9 cellular contexts compared by ENCODE assay signal in genomic region chr21:26572668-26573381, GRCh38. TPM values are rescaled to one million over a fixed set of nuclear protein-coding genes. Genes with fewer than 3 reads are reported as not detected.
DNase-seq lines count a peak whose midpoint lies in the region; ATAC-seq and TF ChIP-seq lines count a peak whose summit lies in the region.
"Had no signal": no experiment of that assay in that cellular context is flagged by ENCODE, and none has a peak within 500 bp of the region (broad histone marks: within the 10 kb centered on the region; RNA-seq: fewer than 3 reads in every experiment).

TSS of gene CYYR1 (minus strand) at chr21:26573286. CDS start at chr21:26572940, 346 bp downstream.

- H3K9me2 ChIP-seq in GM23338 (ENCODE audit: insufficient read depth) = 0 out of 2 replicates have a peak, but pooled peaks cover 9% of the 10 kb centered on the region

- H3K36me3 ChIP-seq in GM23338 (ENCODE audit: insufficient read depth) (peaks cover 6% of the 10 kb centered on the region; the same call in 1 of the 2 replicates), iPS-15b (ENCODE audit: control insufficient read depth, insufficient read depth, low read length) (no peaks in the 10 kb centered on the region)
- no peaks in the 10 kb centered on the region for H3K36me3 ChIP-seq in CD8-positive, alpha-beta T cell (ENCODE audit: insufficient read depth, low read length)

- in situ Hi-C loops in astrocyte of the spinal cord (cut with HindIII; ENCODE audit: low sequenced_read_pairs) = no loop called here

- peak within 1 kb of the TSS; percentile 91 for H3K9ac ChIP-seq in iPS-15b (ENCODE audit: low read depth, low read length)

- peak within 1 kb of the TSS; percentile 96 for H3K4me3 Mint-ChIP-seq in GM23338
- no peak within 1 kb of the TSS for H3K4me3 Mint-ChIP-seq in CD8-positive, alpha-beta T cell

- peaks cover 10% of the 10 kb centered on the region; the same call in 2 of the 3 replicates for H3K9me3 Mint-ChIP-seq in GM23338
- H3K9me3 Mint-ChIP-seq in CD8-positive, alpha-beta T cell = peaks cover 7% of the 10 kb centered on the region

- H3K27me3 Mint-ChIP-seq in GM23338 (ENCODE audit: insufficient read depth, low read depth, poor library complexity) = peaks cover 2% of the 10 kb centered on the region
- H3K27me3 Mint-ChIP-seq in CD8-positive, alpha-beta T cell (ENCODE audit: low read depth) = peaks cover 28% of the 10 kb centered on the region

- H3K27me3 ChIP-seq in GM23338 (ENCODE audit: insufficient read depth) (no peaks in the 10 kb centered on the region), iPS-15b (ENCODE audit: control insufficient read depth, insufficient read depth, low read length) (no peaks in the 10 kb centered on the region)
- no peaks in the 10 kb centered on the region for H3K27me3 ChIP-seq in CD8-positive, alpha-beta T cell (ENCODE audit: insufficient read depth, low read length)

- peak within 1 kb of the TSS; percentile 60; the same call in 1 of the 2 replicates for H3K27ac ChIP-seq in GM23338 (ENCODE audit: low read depth)
- H3K27ac ChIP-seq in CD8-positive, alpha-beta T cell (ENCODE audit: low read depth, low read length) = no peak within 1 kb of the TSS

- ATAC-seq in GM23338 = peak; percentile 92
- no peak for ATAC-seq in GM21528 (IDR thresholded peaks at IDR 0.05; ENCODE audit: low FRiP score, unreplicated experiment)
- ATAC-seq in CD8-positive, alpha-beta T cell = no peak
- ATAC-seq: GM12878 had no signal

- peak within 1 kb of the TSS; percentile 92 for H2AFZ ChIP-seq in GM23338

- peak within 1 kb of the TSS; percentile 91 for H3K4me2 ChIP-seq in GM23338

- peak within 1 kb of the TSS; percentile 98 for H3K27ac Mint-ChIP-seq in GM23338
- no peak within 1 kb of the TSS for H3K27ac Mint-ChIP-seq in CD8-positive, alpha-beta T cell

- POLR2A ChIA-PET in CD8-positive, alpha-beta T cell (lab: Charles Lee) = no interaction called here

- intact Hi-C loops in CD8-positive, alpha-beta T cell (cut with DNase I, micrococcal nuclease) = no loop called here

- peak within 1 kb of the TSS; percentile 88 for H3K4me3 ChIP-seq in GM23338
- peak within 1 kb of the TSS; percentile 57 for H3K4me3 ChIP-seq in astrocyte of the spinal cord (ENCODE audit: low read depth, low read length)
- H3K4me3 ChIP-seq in iPS-15b (ENCODE audit: low read depth, low read length) = peak within 1 kb of the TSS; percentile 83
- no peak within 1 kb of the TSS for H3K4me3 ChIP-seq in CD8-positive, alpha-beta T cell (ENCODE audit: low read depth, low read length)
- H3K4me3 ChIP-seq: GM12878 had no signal

- H3K9me3 ChIP-seq in iPS-15b (ENCODE audit: control insufficient read depth, insufficient read depth, low read length) = no peaks in the 10 kb centered on the region
- H3K9me3 ChIP-seq in CD8-positive, alpha-beta T cell (ENCODE audit: low read length) = no peaks in the 10 kb centered on the region

- no peaks in the 10 kb centered on the region for H4K20me1 ChIP-seq in GM23338 (replicated peaks; ENCODE audit: insufficient read depth)

- H3F3A ChIP-seq in GM23338 (replicated peaks; ENCODE audit: low read depth) = no peaks in the 10 kb centered on the region

- peaks cover 21% of the 10 kb centered on the region; the same call in 2 of the 3 replicates for H3K36me3 Mint-ChIP-seq in GM23338 (ENCODE audit: low read depth)
- no peaks in the 10 kb centered on the region for H3K36me3 Mint-ChIP-seq in CD8-positive, alpha-beta T cell

- peaks cover 24% of the 10 kb centered on the region for H3K4me1 Mint-ChIP-seq in GM23338
- H3K4me1 Mint-ChIP-seq in CD8-positive, alpha-beta T cell (ENCODE audit: low read depth) = peaks cover 3% of the 10 kb centered on the region

- H3K4me1 ChIP-seq in GM23338 (ENCODE audit: insufficient read depth) = peaks cover 16% of the 10 kb centered on the region
- H3K4me1 ChIP-seq in iPS-15b (ENCODE audit: control insufficient read depth, insufficient read depth, low read length) = peaks cover 3% of the 10 kb centered on the region
- no peaks in the 10 kb centered on the region for H3K4me1 ChIP-seq in CD8-positive, alpha-beta T cell (ENCODE audit: insufficient read depth, low read length)

- H3K79me2 ChIP-seq in GM23338 (replicated peaks; ENCODE audit: insufficient read depth) = peaks cover 53% of the 10 kb centered on the region

- DNase-seq in GM23338 (ENCODE audit: low spot score) (peak; percentile 84), astrocyte of the spinal cord (ENCODE audit: low read depth, low spot score) (peak; percentile 53), retina (peak; percentile 93), NCI-H1105 treated with DMSO at 0.1 percent for 48 hours (lab: John Stamatoyannopoulos, UW) (no peak), DMS153 (lab: John Stamatoyannopoulos, UW) (no peak)
- DNase-seq in CD8-positive, alpha-beta T cell = no peak

- TF ChIP-seq CTCF in GM23338 (conservative IDR thresholded peaks at IDR 0.05; ENCODE audit: low read depth in 2 of 2) (no peak), astrocyte of the spinal cord (IDR thresholded peaks at IDR 0.05; ENCODE audit: low read depth, low read length) (no peak)
- no peak for TF ChIP-seq CTCF in CD8-positive, alpha-beta T cell (IDR thresholded peaks at IDR 0.05)

- CTCF ChIA-PET in CD8-positive, alpha-beta T cell (lab: Charles Lee) = no interaction called here

TF ChIP-seq in GM23338, 12 proteins besides CTCF, POLR2A, EP300 and RAD21 (continues in another document):
- TF ChIP-seq ZNF331 (CRISPR knock-in tag; IDR thresholded peaks at IDR 0.05; ENCODE audit: low read depth) (no peak), EZH2 (IDR thresholded peaks at IDR 0.05; ENCODE audit: low read depth, unreplicated experiment) (no peak), NANOG (IDR thresholded peaks at IDR 0.05; ENCODE audit: borderline replicate concordance) (no peak), EZH2phosphoT487 (IDR thresholded peaks at IDR 0.05; ENCODE audit: unreplicated experiment) (no peak), REST (IDR thresholded peaks at IDR 0.05; ENCODE audit: unreplicated experiment) (no peak), CREB1 (CRISPR knock-in tag; IDR thresholded peaks at IDR 0.05; ENCODE audit: low read depth) (no peak), ETS1 (IDR thresholded peaks at IDR 0.05) (no peak), ZNF114 (CRISPR knock-in tag; IDR thresholded peaks at IDR 0.05) (peak; percentile 37; the same call in 1 of the 2 replicates), JUNB (IDR thresholded peaks at IDR 0.05; ENCODE audit: unreplicated experiment) (no peak), STAT1 (IDR thresholded peaks at IDR 0.05; ENCODE audit: unreplicated experiment) (no peak), POLR2AphosphoS5 (IDR thresholded peaks at IDR 0.05; ENCODE audit: low read depth) (peak; percentile 58)

RNA-seq across cellular contexts. Expression of gene CYYR1, which starts in this region (rescaled TPM):
- total RNA-seq in GM23338 (2014; rRNA removed; shearing (Covaris generic)) = 23.8 and 25.6 TPM in 2 replicates
- polyA plus RNA-seq in GM23338 (2016; fragmentation: Nextera tagmentation; extraction: Ambion mirVana) = 25.1 and 25.4 TPM in 2 replicates
- total RNA-seq in CD8-positive, alpha-beta T cell = not detected

Comparison
In these comparisons a context has a peak if more than half of its experiments do, and no peak if none do; other contexts are left out.
1. RNA of gene CYYR1 (total RNA-seq): 23.8 to 25.6 TPM in GM23338; not detected in CD8-positive, alpha-beta T cell; every median in the first group is over 10 times any median in the second.
2. DNase-seq: peak in GM23338 (single experiment), astrocyte of the spinal cord (single experiment) and retina (single experiment); none in CD8-positive, alpha-beta T cell (0 of 7), NCI-H1105 treated with DMSO at 0.1 percent for 48 hours (single experiment) and DMS153 (single experiment).